22 cellular contexts compared by ENCODE assay signal in genomic region chr2:181051861-181052522, GRCh38.
DNase-seq lines count a peak whose midpoint lies in the region; ATAC-seq, FAIRE-seq and TF ChIP-seq lines count a peak whose summit lies in the region.
"Had no signal": no experiment of that assay in that cellular context is flagged by ENCODE, and none has a peak within 500 bp of the region (broad histone marks: within the 10 kb centered on the region; RNA-seq: fewer than 3 reads in every experiment).

No MANE protein-coding gene starts in this region.

- TF ChIP-seq POLR2A in erythroblast (IDR thresholded peaks at IDR 0.05; ENCODE audit: low read length): no peak

- H3K27me3 Mint-ChIP-seq in effector memory CD8-positive, alpha-beta T cell: no peaks in the 10 kb centered on the region
- H3K27me3 Mint-ChIP-seq: CD4-positive, CD25-positive, alpha-beta regulatory T cell; stimulated activated naive B cell treated with anti-CD40 and anti-IgM and Interleukin-4, amounts not matched to agents 10 μg/mL and 1 μg/mL and 100 μg/mL, for 72 hours had no signal

- H3K4me1 Mint-ChIP-seq in effector memory CD8-positive, alpha-beta T cell (ENCODE audit: low read depth in 2 of 2): peaks cover 13 to 29% of the 10 kb centered on the region in 2 donors

- peaks cover 1% of the 10 kb centered on the region for H3K36me3 Mint-ChIP-seq in effector memory CD8-positive, alpha-beta T cell (ENCODE audit: insufficient read depth)
- H3K36me3 Mint-ChIP-seq: CD4-positive, CD25-positive, alpha-beta regulatory T cell; stimulated activated naive B cell treated with anti-CD40 and anti-IgM and Interleukin-4, amounts not matched to agents 10 μg/mL and 1 μg/mL and 100 μg/mL, for 72 hours had no signal

- peak overlapping the region; percentile 5 to 67 for H3K27ac Mint-ChIP-seq in effector memory CD8-positive, alpha-beta T cell
- H3K27ac Mint-ChIP-seq: CD4-positive, CD25-positive, alpha-beta regulatory T cell; stimulated activated naive B cell treated with anti-CD40 and anti-IgM and Interleukin-4, amounts not matched to agents 10 μg/mL and 1 μg/mL and 100 μg/mL, for 72 hours had no signal

- no peak for FAIRE-seq in urothelium cell line (lab: Jason Lieb, UNC)
- FAIRE-seq: bronchial epithelial cell had no signal

- H3K9me3 Mint-ChIP-seq in effector memory CD8-positive, alpha-beta T cell: no peaks in the 10 kb centered on the region
- H3K9me3 Mint-ChIP-seq: H9; stimulated activated naive B cell treated with anti-CD40 and anti-IgM and Interleukin-4, amounts not matched to agents 10 μg/mL and 1 μg/mL and 100 μg/mL, for 72 hours; T-helper 2 cell treated with Interferon-gamma antibody and Interleukin-4, amounts not matched to agents 5 μg/mL and 100 μg/mL, for 36 hours had no signal

- no peak for DNase-seq in effector memory CD8-positive, alpha-beta T cell
- DNase-seq in urothelium cell line (ENCODE audit: low spot score) (no peak), NCI-H345 treated with DMSO at 0.1 percent for 48 hours (lab: John Stamatoyannopoulos, UW; ENCODE audit: unreplicated experiment) (no peak), erythroblast (lab: John Stamatoyannopoulos, UW) (no peak)
- DNase-seq: activated naive CD4-positive, alpha-beta T cell; amygdala; CD4-positive, CD25-positive, alpha-beta regulatory T cell; cortex of kidney; glutamatergic neuron; H9; kidney glomerular epithelial cell; NCI-H1436 treated with DMSO at 0.1 percent for 48 hours; NCI-H524; nucleus accumbens; stimulated activated CD4-positive, alpha-beta T cell treated with anti-CD3 and anti-CD28 coated beads, Interleukin-2, amount 100 ng/mL, for 24 hours; stimulated activated naive B cell treated with anti-CD40 and anti-IgM and Interleukin-4, amounts not matched to agents 10 μg/mL and 1 μg/mL and 100 μg/mL, for 72 hours; uterus had no signal

- peak; percentile 36 for ATAC-seq in GM19023 (IDR thresholded peaks at IDR 0.05; ENCODE audit: unreplicated experiment)
- ATAC-seq in GM21529 (IDR thresholded peaks at IDR 0.05; ENCODE audit: unreplicated experiment): peak; percentile 51
- peak; percentile 43 for ATAC-seq in HG03064 (IDR thresholded peaks at IDR 0.05; ENCODE audit: low read depth, unreplicated experiment)
- no peak for ATAC-seq in effector memory CD8-positive, alpha-beta T cell (replicated peaks)

- no peak overlapping the region for H3K4me3 Mint-ChIP-seq in effector memory CD8-positive, alpha-beta T cell
- H3K4me3 Mint-ChIP-seq: H9; stimulated activated naive B cell treated with anti-CD40 and anti-IgM and Interleukin-4, amounts not matched to agents 10 μg/mL and 1 μg/mL and 100 μg/mL, for 72 hours; T-helper 2 cell treated with Interferon-gamma antibody and Interleukin-4, amounts not matched to agents 5 μg/mL and 100 μg/mL, for 36 hours had no signal
